In genomic region chr17:59837362-59838195, GRCh38 we compare ENCODE assay signal across 1 cellular context.
TF ChIP-seq lines count a peak whose summit lies in the region.

No MANE protein-coding gene starts in this region.

TF ChIP-seq in K562, 482 proteins besides CTCF, POLR2A, EP300 and RAD21 (continued from another document):
- TF ChIP-seq ZNF134 (CRISPR knock-in tag; conservative IDR thresholded peaks at IDR 0.05) (peak; percentile 64; the same call in 1 of the 2 replicates), ZNF79 (CRISPR knock-in tag; IDR thresholded peaks at IDR 0.05; ENCODE audit: low read depth) (peak; percentile 73), ESRRA (IDR thresholded peaks at IDR 0.05; ENCODE audit: borderline replicate concordance, low read depth) (peak; percentile 51; the same call in 1 of the 2 replicates), NCOR1 (IDR thresholded peaks at IDR 0.05) (peak; percentile 83), CBFA2T3 (IDR thresholded peaks at IDR 0.05) (peak; percentile 49; the same call in 1 of the 2 replicates)
- TF ChIP-seq, protein P1, sequence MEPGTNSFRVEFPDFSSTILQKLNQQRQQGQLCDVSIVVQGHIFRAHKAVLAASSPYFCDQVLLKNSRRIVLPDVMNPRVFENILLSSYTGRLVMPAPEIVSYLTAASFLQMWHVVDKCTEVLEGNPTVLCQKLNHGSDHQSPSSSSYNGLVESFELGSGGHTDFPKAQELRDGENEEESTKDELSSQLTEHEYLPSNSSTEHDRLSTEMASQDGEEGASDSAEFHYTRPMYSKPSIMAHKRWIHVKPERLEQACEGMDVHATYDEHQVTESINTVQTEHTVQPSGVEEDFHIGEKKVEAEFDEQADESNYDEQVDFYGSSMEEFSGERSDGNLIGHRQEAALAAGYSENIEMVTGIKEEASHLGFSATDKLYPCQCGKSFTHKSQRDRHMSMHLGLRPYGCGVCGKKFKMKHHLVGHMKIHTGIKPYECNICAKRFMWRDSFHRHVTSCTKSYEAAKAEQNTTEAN (CRISPR knock-in tag; IDR thresholded peaks at IDR 0.05), result no peak
